In the genomic region with DNA sequence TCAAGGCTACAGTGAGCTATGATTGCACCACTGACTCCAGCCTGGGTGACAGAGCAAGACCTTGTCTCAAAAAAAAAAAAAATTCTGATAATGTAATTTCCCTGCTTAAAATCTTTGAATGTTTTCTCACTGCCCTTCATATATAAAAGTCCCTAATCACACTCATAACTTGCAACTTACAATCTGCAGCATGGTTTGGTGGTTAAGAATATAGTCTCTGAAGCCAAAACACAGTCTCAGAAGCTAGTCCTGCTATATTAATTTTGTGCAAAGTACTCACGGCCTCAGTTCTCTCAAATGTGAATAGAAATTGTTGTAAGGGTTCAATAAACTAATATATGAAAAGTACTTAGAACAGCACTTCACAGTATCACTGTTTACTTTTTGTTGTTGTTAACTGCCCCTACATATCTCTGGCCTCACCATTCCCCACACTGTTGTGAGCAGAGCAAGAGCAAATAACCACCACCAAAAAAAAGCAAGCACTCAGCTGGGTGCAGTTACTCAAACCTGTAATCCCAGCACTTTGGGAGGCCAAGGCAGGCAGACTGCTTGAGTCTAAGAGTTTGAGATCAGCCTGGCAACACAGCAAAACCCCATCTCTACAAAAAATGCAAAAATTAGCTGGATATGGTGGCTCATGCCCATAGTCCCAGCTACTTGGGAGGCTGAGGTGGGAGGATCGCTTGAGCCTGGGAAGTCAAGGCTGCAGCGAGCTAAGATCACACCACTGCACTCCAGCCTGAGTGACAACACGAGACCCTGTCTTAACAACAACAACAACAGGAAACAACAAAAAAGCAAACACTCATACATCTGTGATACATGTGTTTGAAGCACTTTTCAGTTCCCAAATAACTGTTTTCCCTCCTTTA, we compare ENCODE assay signal across 15 cellular contexts. TPM values are rescaled to one million over a fixed set of nuclear protein-coding genes. Genes with fewer than 3 reads are reported as not detected.
DNase-seq lines count a peak whose midpoint lies in the region; ATAC-seq, FAIRE-seq and TF ChIP-seq lines count a peak whose summit lies in the region.
"Had no signal": no experiment of that assay in that cellular context is flagged by ENCODE, and none has a peak within 500 bp of the region (broad histone marks: within the 10 kb centered on the region; RNA-seq: fewer than 3 reads in every experiment).

No MANE protein-coding gene starts in this region.

- H3K4me1 ChIP-seq in CD4-positive, CD25-positive, alpha-beta regulatory T cell (ENCODE audit: control insufficient read depth, insufficient read depth, low read length, poor library complexity, severe bottlenecking) = peaks cover 55% of the 10 kb centered on the region

- FAIRE-seq in GM12892 (lab: Jason Lieb, UNC) = peak; percentile 74

- no peaks in the 10 kb centered on the region for H3K9me3 ChIP-seq in CD4-positive, CD25-positive, alpha-beta regulatory T cell (ENCODE audit: control insufficient read depth in 2 of 2, low read length in 2 of 2)
- H3K9me3 ChIP-seq: heart left ventricle, Peyer's patch had no signal

- no peaks in the 10 kb centered on the region for H3K36me3 ChIP-seq in CD4-positive, CD25-positive, alpha-beta regulatory T cell (ENCODE audit: control insufficient read depth, insufficient read depth, low read length)
- H3K36me3 ChIP-seq: Peyer's patch had no signal

- H3K27ac ChIP-seq in CD4-positive, CD25-positive, alpha-beta regulatory T cell (ENCODE audit: insufficient read depth, low read length, poor library complexity, severe bottlenecking) = peak overlapping the region; percentile 58
- H3K27ac ChIP-seq: heart left ventricle, Peyer's patch had no signal

- peaks cover 3% of the 10 kb centered on the region for H3K36me3 Mint-ChIP-seq in CD4-positive, CD25-positive, alpha-beta regulatory T cell
- H3K36me3 Mint-ChIP-seq in activated T-helper 17 cell treated with anti-CD3 and anti-CD28 coated beads, Interleukin-2, amount 50 U/mL, for 72 hours (ENCODE audit: low read depth) = peaks cover 7% of the 10 kb centered on the region
- no peaks in the 10 kb centered on the region for H3K36me3 Mint-ChIP-seq in mesothelial cell of epicardium

- DNase-seq in CD4-positive, CD25-positive, alpha-beta regulatory T cell = peak in 1 of 3 donors; percentile 36
- DNase-seq in GM12892 (ENCODE audit: insufficient read length) = no peak
- no peak for DNase-seq in mesothelial cell of epicardium (ENCODE audit: low spot score in 2 of 2, unreplicated experiment in 2 of 2)
- no peak for DNase-seq in GM10266 (ENCODE audit: extremely low spot score)
- DNase-seq in GM13977 (ENCODE audit: low spot score) = no peak
- DNase-seq in midbrain (lab: John Stamatoyannopoulos, UW) = no peak
- DNase-seq: cerebellar nuclear complex; heart left ventricle; NCI-H1694; NCI-H526 treated with DMSO at 0.1 percent for 48 hours; Peyer's patch; stimulated activated CD4-positive, alpha-beta T cell treated with anti-CD3 and anti-CD28 coated beads, Interleukin-2, amount 100 ng/mL, for 24 hours; stimulated activated CD8-positive, alpha-beta memory T cell treated with anti-CD3 and anti-CD28 coated beads, Interleukin-4, amount 100 ng/mL, for 48 hours; SW 1271 had no signal

- no peak for TF ChIP-seq POLR2A in GM12892 (IDR thresholded peaks at IDR 0.05; ENCODE audit: low read depth, low read length)

- TF ChIP-seq CTCF in mesothelial cell of epicardium (IDR thresholded peaks at IDR 0.05; ENCODE audit: unreplicated experiment) (no peak), GM10266 (IDR thresholded peaks at IDR 0.05; ENCODE audit: control insufficient read depth, insufficient read depth, low read depth, missing control alignments) (no peak), GM13977 (IDR thresholded peaks at IDR 0.05; ENCODE audit: extremely low read depth, insufficient read depth, missing control alignments) (no peak)

- peaks cover 33 to 78% (median 48%) of the 10 kb centered on the region in 4 donors for H3K4me1 Mint-ChIP-seq in CD4-positive, CD25-positive, alpha-beta regulatory T cell
- peaks cover 32% of the 10 kb centered on the region for H3K4me1 Mint-ChIP-seq in activated T-helper 17 cell treated with anti-CD3 and anti-CD28 coated beads, Interleukin-2, amount 50 U/mL, for 72 hours
- peaks cover 23% of the 10 kb centered on the region for H3K4me1 Mint-ChIP-seq in mesothelial cell of epicardium

- H3K27me3 ChIP-seq in CD4-positive, CD25-positive, alpha-beta regulatory T cell (ENCODE audit: control insufficient read depth, insufficient read depth, low read length) = no peaks in the 10 kb centered on the region
- H3K27me3 ChIP-seq: heart left ventricle, Peyer's patch had no signal

- ATAC-seq in CD4-positive, CD25-positive, alpha-beta regulatory T cell (ENCODE audit: low read depth in 2 of 2) = no peak
- ATAC-seq in activated T-helper 17 cell treated with anti-CD3 and anti-CD28 coated beads, Interleukin-2, amount 50 U/mL, for 72 hours (replicated peaks) = peak; percentile 14
- ATAC-seq: heart left ventricle had no signal

- peak overlapping the region; percentile 56 to 74 (median 66) for H3K4me3 Mint-ChIP-seq in CD4-positive, CD25-positive, alpha-beta regulatory T cell
- peak overlapping the region; percentile 43 for H3K4me3 Mint-ChIP-seq in activated T-helper 17 cell treated with anti-CD3 and anti-CD28 coated beads, Interleukin-2, amount 50 U/mL, for 72 hours
- no peak overlapping the region for H3K4me3 Mint-ChIP-seq in mesothelial cell of epicardium

- no peaks in the 10 kb centered on the region for H3K9me3 Mint-ChIP-seq in CD4-positive, CD25-positive, alpha-beta regulatory T cell
- H3K9me3 Mint-ChIP-seq in activated T-helper 17 cell treated with anti-CD3 and anti-CD28 coated beads, Interleukin-2, amount 50 U/mL, for 72 hours = no peaks in the 10 kb centered on the region
- no peaks in the 10 kb centered on the region for H3K9me3 Mint-ChIP-seq in mesothelial cell of epicardium

- in situ Hi-C loops in GM13977 (cut with MboI; ENCODE audit: low pct_unique_long_range_greater_than_20kb, low sequenced_read_pairs, unreplicated experiment) = no loop called here

- peak overlapping the region; percentile 83 to 96 (median 93) for H3K27ac Mint-ChIP-seq in CD4-positive, CD25-positive, alpha-beta regulatory T cell
- H3K27ac Mint-ChIP-seq in activated T-helper 17 cell treated with anti-CD3 and anti-CD28 coated beads, Interleukin-2, amount 50 U/mL, for 72 hours = peak overlapping the region; percentile 83
- H3K27ac Mint-ChIP-seq in mesothelial cell of epicardium = peak overlapping the region; percentile 48

- H3K27me3 Mint-ChIP-seq in CD4-positive, CD25-positive, alpha-beta regulatory T cell = no peaks in the 10 kb centered on the region
- H3K27me3 Mint-ChIP-seq in activated T-helper 17 cell treated with anti-CD3 and anti-CD28 coated beads, Interleukin-2, amount 50 U/mL, for 72 hours = no peaks in the 10 kb centered on the region
- H3K27me3 Mint-ChIP-seq in mesothelial cell of epicardium (ENCODE audit: low read depth) = no peaks in the 10 kb centered on the region

- H3K4me3 ChIP-seq in CD4-positive, CD25-positive, alpha-beta regulatory T cell (ENCODE audit: low read depth, low read length) = peak overlapping the region; percentile 39
- H3K4me3 ChIP-seq: heart left ventricle, Peyer's patch had no signal

RNA-seq across cellular contexts. Expression of a gene that starts 22.4 kb away (rescaled TPM):
- 97.8 TPM for total RNA-seq in CD4-positive, CD25-positive, alpha-beta regulatory T cell
- 10 to 100 TPM; 14.1 to 16.8 (median 15.1) TPM for polyA plus RNA-seq in CD4-positive, CD25-positive, alpha-beta regulatory T cell
- polyA plus RNA-seq in GM12892 (2012; ENCODE audit: missing spikeins) = 15.1 TPM
- 10 to 100 TPM; 42.5 to 71.1 TPM for total RNA-seq in activated T-helper 17 cell treated with anti-CD3 and anti-CD28 coated beads, Interleukin-2, amount 50 U/mL, for 72 hours
- total RNA-seq in mesothelial cell of epicardium = 84.5 to 87.9 TPM (median 87.7 TPM) in 3 replicates
